8 cellular contexts compared by ENCODE assay signal in genomic region chr15:76150508-76150907, GRCh38.
DNase-seq lines count a peak whose midpoint lies in the region; ATAC-seq and TF ChIP-seq lines count a peak whose summit lies in the region.

No MANE protein-coding gene starts in this region.

- H3K9me3 ChIP-seq in PC-3 (ENCODE audit: low read length): no peaks in the 10 kb centered on the region
- no peaks in the 10 kb centered on the region for H3K9me3 ChIP-seq in left lung
- H3K9me3 ChIP-seq in Peyer's patch: no peaks in the 10 kb centered on the region

- no peak for TF ChIP-seq POLR2A in Peyer's patch (IDR thresholded peaks at IDR 0.05)

- H3K4me1 ChIP-seq in PC-3 (ENCODE audit: insufficient read depth, low read length): peaks cover 11% of the 10 kb centered on the region; the same call in 1 of the 2 replicates
- H3K4me1 ChIP-seq in left lung: peaks cover 0 to 19% of the 10 kb centered on the region in 2 donors
- H3K4me1 ChIP-seq in Peyer's patch: peaks cover 0 to 11% (median 2%) of the 10 kb centered on the region in 4 donors

- H3K4me3 ChIP-seq in PC-3 (ENCODE audit: low read length): no peak overlapping the region
- H3K4me3 ChIP-seq in left lung: no peak overlapping the region
- H3K4me3 ChIP-seq in Peyer's patch: no peak overlapping the region

- H3K9ac ChIP-seq in PC-3 (ENCODE audit: low read length): no peak overlapping the region

- H3K9me2 ChIP-seq in PC-3 (replicated peaks; ENCODE audit: low read length): no peaks in the 10 kb centered on the region

- no TSS peak for BruUV-seq in PC-3 (replicated peaks; lab: Mats Ljungman, UMichigan)

- H3K79me2 ChIP-seq in PC-3 (ENCODE audit: low read length): no peaks in the 10 kb centered on the region

- peaks cover 6% of the 10 kb centered on the region; the same call in 1 of the 2 replicates for H3K27me3 ChIP-seq in PC-3 (ENCODE audit: low read length)
- H3K27me3 ChIP-seq in left lung: peaks cover 0 to 11% of the 10 kb centered on the region in 2 donors
- H3K27me3 ChIP-seq in Peyer's patch: no peaks in the 10 kb centered on the region

- no peaks in the 10 kb centered on the region for H4K20me1 ChIP-seq in PC-3 (ENCODE audit: low read length)

- H2AFZ ChIP-seq in PC-3 (ENCODE audit: low read length): peak overlapping the region; percentile 75

- H3K27ac ChIP-seq in PC-3 (ENCODE audit: low read length) (no peak overlapping the region), left lung (no peak overlapping the region), Peyer's patch (peak overlapping the region in 2 of 4 donors; percentile 14 to 43)

- POLR2A ChIA-PET in PC-3 (lab: Charles Lee; ENCODE audit: unreplicated experiment): no interaction called here

- H3F3A ChIP-seq in PC-3 (ENCODE audit: low read length, unreplicated experiment): no peaks in the 10 kb centered on the region

- intact Hi-C loops in PC-3 (cut with micrococcal nuclease) (no loop called here), left lung (cut with DNase I) (loop anchor here in 1 of 2 donors (5.0 kb wide), 1 partner anchor 93 kb away; the partner anchor contains the start of gene TMEM266)

- ATAC-seq in HG02610 (IDR thresholded peaks at IDR 0.05; ENCODE audit: unreplicated experiment) (peak; percentile 22), PC-3 (no peak), left lung (peak; percentile 41)

- DNase-seq in GDM1 (lab: John Stamatoyannopoulos, UW) (peak; percentile 53), PC-3 (no peak), left lung (no peak), Peyer's patch (no peak), NCI-H2227 (lab: John Stamatoyannopoulos, UW; ENCODE audit: unreplicated experiment) (no peak), NCI-H2081 treated with DMSO at 0.1 percent for 48 hours (lab: John Stamatoyannopoulos, UW) (no peak)
- DNase-seq in stimulated activated CD4-positive, alpha-beta T cell treated with anti-CD3 and anti-CD28 coated beads, Interleukin-4, amount 100 ng/mL, for 4 hours: no peak

- CTCF ChIA-PET in PC-3 (lab: Charles Lee): no interaction called here

- H3K36me3 ChIP-seq in PC-3 (ENCODE audit: low read depth, low read length) (no peaks in the 10 kb centered on the region), left lung (no peaks in the 10 kb centered on the region), Peyer's patch (no peaks in the 10 kb centered on the region)

- TF ChIP-seq CTCF in PC-3 (conservative IDR thresholded peaks at IDR 0.05; ENCODE audit: low read depth, low read length) (no peak), left lung (IDR thresholded peaks at IDR 0.05) (no peak), Peyer's patch (IDR thresholded peaks at IDR 0.05) (no peak)

- H3K4me2 ChIP-seq in PC-3 (ENCODE audit: low read length): peak overlapping the region; percentile 57; the same call in 1 of the 2 replicates
